Comparison of ENCODE assay signal across 8 cellular contexts in the genomic region with DNA sequence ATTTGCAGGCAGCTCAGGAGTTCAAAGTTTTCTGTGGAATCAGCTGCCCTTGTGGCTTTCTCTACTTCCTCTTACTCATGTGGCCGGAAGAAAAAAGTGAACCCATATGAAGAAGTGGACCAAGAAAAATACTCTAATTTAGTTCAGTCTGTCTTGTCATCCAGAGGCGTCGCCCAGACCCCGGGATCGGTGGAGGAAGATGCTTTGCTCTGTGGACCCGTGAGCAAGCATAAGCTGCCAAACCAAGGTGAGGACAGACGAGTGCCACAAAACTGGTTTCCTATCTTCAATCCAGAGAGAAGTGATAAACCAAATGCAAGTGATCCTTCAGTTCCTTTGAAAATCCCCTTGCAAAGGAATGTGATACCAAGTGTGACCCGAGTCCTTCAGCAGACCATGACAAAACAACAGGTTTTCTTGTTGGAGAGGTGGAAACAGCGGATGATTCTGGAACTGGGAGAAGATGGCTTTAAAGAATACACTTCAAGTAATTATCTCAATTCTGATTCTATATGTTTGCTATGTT. TPM values are rescaled to one million over a fixed set of nuclear protein-coding genes. Genes with fewer than 3 reads are reported as not detected.
DNase-seq lines count a peak whose midpoint lies in the region; FAIRE-seq and TF ChIP-seq lines count a peak whose summit lies in the region.

No MANE protein-coding gene starts in this region.

- TF ChIP-seq POLR2A in Peyer's patch (IDR thresholded peaks at IDR 0.05): peak; percentile 45 to 51

- H3K9me1 ChIP-seq in keratinocyte (ENCODE audit: control insufficient read depth, extremely low read depth, insufficient read depth, low read length): no peaks in the 10 kb centered on the region

- H2AFZ ChIP-seq in keratinocyte (ENCODE audit: control insufficient read depth, low read length): no peak overlapping the region

- dilution Hi-C loops in keratinocyte (cut with MboI; ENCODE audit: extremely low pct_ligation_motif_present, low sequenced_read_pairs): no loop called here

- H3K4me1 ChIP-seq in Peyer's patch: peaks cover 0 to 41% (median 20%) of the 10 kb centered on the region in 4 donors
- peaks cover 36% of the 10 kb centered on the region for H3K4me1 ChIP-seq in keratinocyte (ENCODE audit: control insufficient read depth, extremely low read depth, insufficient read depth, low read length)

- no peaks in the 10 kb centered on the region for H3K27me3 ChIP-seq in Peyer's patch
- H3K27me3 ChIP-seq in keratinocyte (ENCODE audit: control insufficient read depth, extremely low read depth, insufficient read depth, low read length): no peaks in the 10 kb centered on the region

- H3K4me3 Mint-ChIP-seq in brain: peak overlapping the region; percentile 94 to 97 (median 95)

- H3K27ac ChIP-seq in Peyer's patch (peak overlapping the region; percentile 94 to 97 (median 95)), keratinocyte (ENCODE audit: control insufficient read depth, insufficient read depth, low read length) (peak overlapping the region; percentile 98)

- H3K9ac ChIP-seq in keratinocyte (ENCODE audit: control insufficient read depth, extremely low read depth, insufficient read depth, low read length): peak overlapping the region; percentile 99

- peak overlapping the region; percentile 73 to 89 (median 81) for H3K4me3 ChIP-seq in Peyer's patch
- peak overlapping the region; percentile 84 to 97 (median 95) for H3K4me3 ChIP-seq in keratinocyte (ENCODE audit: control insufficient read depth in 2 of 3, extremely low read depth in 1 of 3, insufficient read depth in 2 of 3, low read depth in 1 of 3, low read length in 3 of 3)

- H3K9me3 ChIP-seq in Peyer's patch (no peaks in the 10 kb centered on the region), keratinocyte (ENCODE audit: control insufficient read depth, low read depth, low read length) (no peaks in the 10 kb centered on the region)

- peak overlapping the region; percentile 99 to 100 (median 99) for H3K27ac Mint-ChIP-seq in brain

- in situ Hi-C loops in GM13977 (cut with MboI; ENCODE audit: low pct_unique_long_range_greater_than_20kb, low sequenced_read_pairs, unreplicated experiment): no loop called here

- DNase-seq in AML-193 (lab: John Stamatoyannopoulos, UW) (peak; percentile 83 to 91), GM13977 (ENCODE audit: low spot score) (peak; percentile 63), Peyer's patch (peak; percentile 57 to 69 (median 59)), keratinocyte (ENCODE audit: low read depth, low spot score) (no peak), iPS-NIHi11 (ENCODE audit: low spot score) (no peak), HPDE6-E6E7 (ENCODE audit: extremely low spot score) (no peak)
- DNase-seq in stimulated activated CD8-positive, alpha-beta memory T cell treated with anti-CD3 and anti-CD28 coated beads, Interleukin-12 subunit alpha, Interleukin-12 subunit beta, amount 100 ng/mL, for 4 hours (ENCODE audit: low read depth): peak; percentile 8

- H3K36me3 ChIP-seq in Peyer's patch: no peaks in the 10 kb centered on the region
- peaks cover 0 to 15% of the 10 kb centered on the region in 2 experiments for H3K36me3 ChIP-seq in keratinocyte (ENCODE audit: control insufficient read depth in 2 of 2, extremely low read depth in 1 of 2, insufficient read depth in 2 of 2, low read length in 2 of 2)

- peaks cover 7% of the 10 kb centered on the region for H3K36me3 Mint-ChIP-seq in brain

- peak; percentile 26 for FAIRE-seq in keratinocyte (lab: Jason Lieb, UNC)

- peak overlapping the region; percentile 85 for H3K4me2 ChIP-seq in keratinocyte (ENCODE audit: control insufficient read depth, extremely low read depth, insufficient read depth, low read depth, low read length)

- H3K79me2 ChIP-seq in keratinocyte (ENCODE audit: control insufficient read depth, insufficient read depth, low read length): peaks cover 88% of the 10 kb centered on the region

- H3K9me3 Mint-ChIP-seq in brain: peaks cover 0 to 5% (median 0%) of the 10 kb centered on the region in 5 experiments

- peaks cover 22% of the 10 kb centered on the region for H3K27me3 Mint-ChIP-seq in brain

- peaks cover 11% of the 10 kb centered on the region for H4K20me1 ChIP-seq in keratinocyte (ENCODE audit: control insufficient read depth, extremely low read depth, insufficient read depth, low read length)

- TF ChIP-seq CTCF in GM13977 (IDR thresholded peaks at IDR 0.05; ENCODE audit: extremely low read depth, insufficient read depth, missing control alignments) (no peak), Peyer's patch (IDR thresholded peaks at IDR 0.05) (no peak), brain (conservative IDR thresholded peaks at IDR 0.05) (no peak), keratinocyte (optimal IDR thresholded peaks at IDR 0.05 in 1 of 3, IDR thresholded peaks at IDR 0.05 in 1 of 3, conservative IDR thresholded peaks at IDR 0.05 in 1 of 3; ENCODE audit: extremely low read depth in 1 of 3, insufficient read depth in 2 of 3, low read length in 3 of 3) (no peak)

- peaks cover 77% of the 10 kb centered on the region for H3K4me1 Mint-ChIP-seq in brain

RNA-seq across cellular contexts. Expression of gene MGME1, which starts 1.1 kb away (rescaled TPM):
- 10 to 100 TPM; 16.1 to 38.0 (median 19.0) TPM for total RNA-seq in Peyer's patch
- polyA plus RNA-seq in brain (ENCODE audit: insufficient read depth, low read depth, low replicate concordance) (13.5 TPM), keratinocyte (20.3 to 31.6 TPM (median 23.6 TPM) in 3 replicates)
- polyA plus RNA-seq in keratinocyte (2011; ENCODE audit: low read depth): 51.0 TPM
- polyA plus RNA-seq in keratinocyte (2011; cell fraction: cytosol; rRNA removed): 19.0 and 26.9 TPM in 2 replicates
- 33.0 and 33.5 TPM in 2 replicates for polyA plus RNA-seq in keratinocyte (2011; cell fraction: nucleus; rRNA removed)
- polyA plus RNA-seq in keratinocyte (2012; ENCODE audit: low replicate concordance): 22.3 and 24.8 TPM in 2 replicates
- polyA minus RNA-seq in keratinocyte: 5.7 to 17.6 TPM (median 10.6 TPM) in 3 replicates
- polyA minus RNA-seq in keratinocyte (2011; cell fraction: cytosol; rRNA and poly(A)+ RNA removed): 23.2 TPM
- 11.6 and 27.5 TPM in 2 replicates for polyA minus RNA-seq in keratinocyte (2011; cell fraction: nucleus; rRNA and poly(A)+ RNA removed)

RNA-seq across cellular contexts. Expression of gene SNX5, which starts 1.4 kb away (rescaled TPM):
- 100 to 1,000 TPM; 131 to 257 (median 132) TPM for total RNA-seq in Peyer's patch
- 39.1 TPM for polyA plus RNA-seq in brain (ENCODE audit: insufficient read depth, low read depth, low replicate concordance)
- 92.9 to 187 TPM (median 109 TPM) in 3 replicates for polyA plus RNA-seq in keratinocyte
- polyA plus RNA-seq in keratinocyte (2011; ENCODE audit: low read depth): 96.8 TPM
- polyA plus RNA-seq in keratinocyte (2011; cell fraction: cytosol; rRNA removed): 73.4 and 128 TPM in 2 replicates
- 144 and 183 TPM in 2 replicates for polyA plus RNA-seq in keratinocyte (2011; cell fraction: nucleus; rRNA removed)
- polyA plus RNA-seq in keratinocyte (2012; ENCODE audit: low replicate concordance): 55.2 and 90.6 TPM in 2 replicates
- 43.9 to 130 TPM (median 59.9 TPM) in 3 replicates for polyA minus RNA-seq in keratinocyte
- polyA minus RNA-seq in keratinocyte (2011; cell fraction: cytosol; rRNA and poly(A)+ RNA removed): 58.3 TPM
- 87.9 and 122 TPM in 2 replicates for polyA minus RNA-seq in keratinocyte (2011; cell fraction: nucleus; rRNA and poly(A)+ RNA removed)

Comparison
In these comparisons a context has a peak if more than half of its experiments do, and no peak if none do; other contexts are left out.
1. DNase-seq: peak in AML-193 (2 of 2), GM13977 (single experiment), Peyer's patch (3 of 3) and stimulated activated CD8-positive, alpha-beta memory T cell treated with anti-CD3 and anti-CD28 coated beads, Interleukin-12 subunit alpha, Interleukin-12 subunit beta, amount 100 ng/mL, for 4 hours (single experiment); none in keratinocyte (single experiment), iPS-NIHi11 (single experiment) and HPDE6-E6E7 (single experiment).